8 cellular contexts compared by ENCODE assay signal in the genomic region with DNA sequence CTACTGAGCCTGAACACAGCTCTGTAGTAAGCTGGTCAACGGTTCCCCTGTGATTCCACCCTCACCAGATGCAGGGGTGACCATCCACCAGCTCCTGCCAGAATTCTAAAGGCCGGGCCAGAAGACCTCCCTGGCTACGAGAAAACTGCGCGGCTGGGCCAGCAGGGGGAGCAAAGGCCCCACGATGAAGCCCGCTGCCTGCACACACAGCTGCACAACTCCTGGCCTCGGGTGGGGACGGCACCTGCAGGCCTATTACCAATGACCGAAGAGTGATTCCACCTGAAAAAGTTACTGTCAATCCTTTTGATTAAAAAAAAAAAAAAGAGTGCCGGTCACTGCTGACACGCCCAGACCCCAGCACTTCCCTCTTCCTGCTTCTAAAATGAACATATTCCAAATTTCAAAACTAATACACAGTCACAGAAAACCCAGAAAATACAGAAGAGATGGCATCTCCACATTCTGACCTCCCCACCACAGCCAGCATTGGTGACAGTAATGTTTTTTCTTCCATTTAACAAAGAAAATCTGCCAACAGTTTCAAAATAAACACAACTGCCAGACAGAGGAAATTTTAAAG. TPM values are rescaled to one million over a fixed set of nuclear protein-coding genes. Genes with fewer than 3 reads are reported as not detected.
DNase-seq lines count a peak whose midpoint lies in the region; ATAC-seq and TF ChIP-seq lines count a peak whose summit lies in the region.

No MANE protein-coding gene starts in this region.

- no peaks in the 10 kb centered on the region for H3K79me2 ChIP-seq in SK-N-SH (ENCODE audit: insufficient read depth)

- no peak overlapping the region for H3K27ac Mint-ChIP-seq in activated naive CD4-positive, alpha-beta T cell treated with anti-CD3 and anti-CD28 coated beads, Interleukin-2, amount 50 U/mL, for 72 hours

- ATAC-seq in activated naive CD4-positive, alpha-beta T cell treated with anti-CD3 and anti-CD28 coated beads, Interleukin-2, amount 50 U/mL, for 72 hours: peak; percentile 80 to 82
- peak; percentile 85 for ATAC-seq in aorta (ENCODE audit: low FRiP score)

- peaks cover 9% of the 10 kb centered on the region for H3F3A ChIP-seq in SK-N-SH (replicated peaks; ENCODE audit: insufficient read depth)

- H4K20me1 ChIP-seq in SK-N-SH (ENCODE audit: insufficient read depth): 0 out of 2 replicates have a peak, but pooled peaks cover 3% of the 10 kb centered on the region

- 54% methylated on average over 11 of the region's 12 CpGs for WGBS in SK-N-SH (ENCODE audit: low lambda C conversion rate)
- WGBS in aorta, 2 donors: 3 to 7% methylated on average over 12 of the region's 12 CpGs

- POLR2A ChIA-PET in SK-N-SH (lab: Yijun Ruan, JAX): no interaction called here

- H3K4me1 ChIP-seq in SK-N-SH (ENCODE audit: control insufficient read depth in 1 of 2, insufficient read depth in 2 of 2, low read depth in 1 of 2, low read length in 1 of 2) (peaks cover 0 to 3% of the 10 kb centered on the region in 2 experiments; a peak in 2 of 4 replicates), cardiac muscle cell (ENCODE audit: low read depth) (no peaks in the 10 kb centered on the region), aorta (ENCODE audit: control insufficient read depth in 1 of 2, insufficient read depth in 2 of 2, low read length in 2 of 2) (no peaks in the 10 kb centered on the region)

- H3K36me3 Mint-ChIP-seq in activated naive CD4-positive, alpha-beta T cell treated with anti-CD3 and anti-CD28 coated beads, Interleukin-2, amount 50 U/mL, for 72 hours: peaks cover 0 to 9% of the 10 kb centered on the region in 2 donors

- TF ChIP-seq EP300 in SK-N-SH (IDR thresholded peaks at IDR 0.05; ENCODE audit: borderline replicate concordance in 1 of 2, low read depth in 1 of 2, low read length in 1 of 2): no peak

- no peaks in the 10 kb centered on the region for H3K9me3 ChIP-seq in SK-N-SH
- H3K9me3 ChIP-seq in cardiac muscle cell (ENCODE audit: low read depth): no peaks in the 10 kb centered on the region
- H3K9me3 ChIP-seq in aorta (ENCODE audit: control insufficient read depth, low read length): no peaks in the 10 kb centered on the region

- no peak overlapping the region for H3K4me3 ChIP-seq in HL-60 (replicated peaks; ENCODE audit: insufficient read depth, low read length)
- H3K4me3 ChIP-seq in SK-N-SH (ENCODE audit: low read depth in 2 of 2, low read length in 1 of 2): peak overlapping the region in 1 of 2 experiments; percentile 35; a peak in 1 of 4 replicates
- no peak overlapping the region for H3K4me3 ChIP-seq in cardiac muscle cell
- no peak overlapping the region for H3K4me3 ChIP-seq in aorta (ENCODE audit: low read length in 2 of 2)

- H3K4me2 ChIP-seq in SK-N-SH: no peak overlapping the region

- CTCF ChIA-PET in SK-N-SH (lab: Yijun Ruan, JAX): interaction anchor here (0.6 to 3.8 kb wide), 69 partner anchors 9 to 679 kb away, joined by 3 to 56 read pairs (median 4); partner anchors contain the start of gene ZBTB21

- intact Hi-C loops in aorta (cut with DNase I): loop anchor here (1.0 to 5.0 kb wide), 4 partner anchors 39 to 301 kb away; no protein-coding TSS in a partner anchor

- TF ChIP-seq CTCF in HL-60 (IDR thresholded peaks at IDR 0.05; ENCODE audit: insufficient read depth, low read length): peak; percentile 53
- TF ChIP-seq CTCF in SK-N-SH (IDR thresholded peaks at IDR 0.05): peak; percentile 76
- peak; percentile 87 for TF ChIP-seq CTCF in cardiac muscle cell (IDR thresholded peaks at IDR 0.05; ENCODE audit: low read depth, low read length)

- H3K9ac ChIP-seq in SK-N-SH: no peak overlapping the region

- H3K27ac ChIP-seq in HL-60 (replicated peaks) (no peak overlapping the region), SK-N-SH (ENCODE audit: low read depth in 2 of 2, low read length in 1 of 2) (peak overlapping the region in 1 of 2 experiments; percentile 37; a peak in 1 of 4 replicates), cardiac muscle cell (peak overlapping the region; percentile 11), aorta (ENCODE audit: low read depth in 1 of 2, low read length in 2 of 2) (no peak overlapping the region)

- H3K36me3 ChIP-seq in SK-N-SH (replicated peaks in 1 of 2; ENCODE audit: control insufficient read depth in 1 of 2, insufficient read depth in 2 of 2, low read length in 1 of 2): peaks cover 0 to 17% of the 10 kb centered on the region in 2 experiments
- no peaks in the 10 kb centered on the region for H3K36me3 ChIP-seq in cardiac muscle cell
- no peaks in the 10 kb centered on the region for H3K36me3 ChIP-seq in aorta (ENCODE audit: control insufficient read depth in 1 of 2, insufficient read depth in 2 of 2, low read length in 1 of 2)

- DNase-seq in NCI-H2029 treated with DMSO at 0.1 percent for 48 hours (lab: John Stamatoyannopoulos, UW) (peak; percentile 9), NCI-H2029 (lab: John Stamatoyannopoulos, UW) (no peak), HL-60 (ENCODE audit: low read depth in 1 of 2, low spot score in 1 of 2) (peak; percentile 25 to 42), SK-N-SH (peak; percentile 88), cardiac muscle cell (ENCODE audit: low read depth in 1 of 2, low spot score in 1 of 2) (peak; percentile 64 to 67), putamen (ENCODE audit: low spot score) (peak; percentile 37), aorta (peak; percentile 74 to 85)
- DNase-seq in activated naive CD4-positive, alpha-beta T cell treated with anti-CD3 and anti-CD28 coated beads, Interleukin-2, amount 50 U/mL, for 72 hours (ENCODE audit: low spot score in 2 of 2): peak in 1 of 2 donors; percentile 60

- no peaks in the 10 kb centered on the region for H3K27me3 ChIP-seq in HL-60 (ENCODE audit: insufficient read depth, poor library complexity, severe bottlenecking)
- H3K27me3 ChIP-seq in SK-N-SH (ENCODE audit: insufficient read depth): no peaks in the 10 kb centered on the region
- no peaks in the 10 kb centered on the region for H3K27me3 ChIP-seq in cardiac muscle cell
- no peaks in the 10 kb centered on the region for H3K27me3 ChIP-seq in aorta (ENCODE audit: control insufficient read depth in 1 of 2, insufficient read depth in 2 of 2, low read length in 1 of 2)

- TF ChIP-seq RAD21 in SK-N-SH (IDR thresholded peaks at IDR 0.05; ENCODE audit: low read length): peak; percentile 78

- H3K9me3 Mint-ChIP-seq in activated naive CD4-positive, alpha-beta T cell treated with anti-CD3 and anti-CD28 coated beads, Interleukin-2, amount 50 U/mL, for 72 hours: no peaks in the 10 kb centered on the region

- no peak overlapping the region for H2AFZ ChIP-seq in SK-N-SH (ENCODE audit: low read depth)

- no peaks in the 10 kb centered on the region for H3K9me2 ChIP-seq in SK-N-SH

TF ChIP-seq in SK-N-SH, 30 proteins besides CTCF, POLR2A, EP300 and RAD21 (continues in another document):
- TF ChIP-seq TEAD4 (IDR thresholded peaks at IDR 0.05; ENCODE audit: borderline replicate concordance, insufficient read depth): no peak
- TF ChIP-seq, protein P1, sequence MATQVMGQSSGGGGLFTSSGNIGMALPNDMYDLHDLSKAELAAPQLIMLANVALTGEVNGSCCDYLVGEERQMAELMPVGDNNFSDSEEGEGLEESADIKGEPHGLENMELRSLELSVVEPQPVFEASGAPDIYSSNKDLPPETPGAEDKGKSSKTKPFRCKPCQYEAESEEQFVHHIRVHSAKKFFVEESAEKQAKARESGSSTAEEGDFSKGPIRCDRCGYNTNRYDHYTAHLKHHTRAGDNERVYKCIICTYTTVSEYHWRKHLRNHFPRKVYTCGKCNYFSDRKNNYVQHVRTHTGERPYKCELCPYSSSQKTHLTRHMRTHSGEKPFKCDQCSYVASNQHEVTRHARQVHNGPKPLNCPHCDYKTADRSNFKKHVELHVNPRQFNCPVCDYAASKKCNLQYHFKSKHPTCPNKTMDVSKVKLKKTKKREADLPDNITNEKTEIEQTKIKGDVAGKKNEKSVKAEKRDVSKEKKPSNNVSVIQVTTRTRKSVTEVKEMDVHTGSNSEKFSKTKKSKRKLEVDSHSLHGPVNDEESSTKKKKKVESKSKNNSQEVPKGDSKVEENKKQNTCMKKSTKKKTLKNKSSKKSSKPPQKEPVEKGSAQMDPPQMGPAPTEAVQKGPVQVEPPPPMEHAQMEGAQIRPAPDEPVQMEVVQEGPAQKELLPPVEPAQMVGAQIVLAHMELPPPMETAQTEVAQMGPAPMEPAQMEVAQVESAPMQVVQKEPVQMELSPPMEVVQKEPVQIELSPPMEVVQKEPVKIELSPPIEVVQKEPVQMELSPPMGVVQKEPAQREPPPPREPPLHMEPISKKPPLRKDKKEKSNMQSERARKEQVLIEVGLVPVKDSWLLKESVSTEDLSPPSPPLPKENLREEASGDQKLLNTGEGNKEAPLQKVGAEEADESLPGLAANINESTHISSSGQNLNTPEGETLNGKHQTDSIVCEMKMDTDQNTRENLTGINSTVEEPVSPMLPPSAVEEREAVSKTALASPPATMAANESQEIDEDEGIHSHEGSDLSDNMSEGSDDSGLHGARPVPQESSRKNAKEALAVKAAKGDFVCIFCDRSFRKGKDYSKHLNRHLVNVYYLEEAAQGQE (IDR thresholded peaks at IDR 0.05; ENCODE audit: low read depth, low read length): no peak
- TF ChIP-seq, protein P2, sequence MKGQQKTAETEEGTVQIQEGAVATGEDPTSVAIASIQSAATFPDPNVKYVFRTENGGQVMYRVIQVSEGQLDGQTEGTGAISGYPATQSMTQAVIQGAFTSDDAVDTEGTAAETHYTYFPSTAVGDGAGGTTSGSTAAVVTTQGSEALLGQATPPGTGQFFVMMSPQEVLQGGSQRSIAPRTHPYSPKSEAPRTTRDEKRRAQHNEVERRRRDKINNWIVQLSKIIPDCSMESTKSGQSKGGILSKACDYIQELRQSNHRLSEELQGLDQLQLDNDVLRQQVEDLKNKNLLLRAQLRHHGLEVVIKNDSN (IDR thresholded peaks at IDR 0.05; ENCODE audit: borderline replicate concordance, low read depth): no peak
- no peak for TF ChIP-seq YY1 (IDR thresholded peaks at IDR 0.05; ENCODE audit: low read depth)
- TF ChIP-seq SMC3 (IDR thresholded peaks at IDR 0.05; ENCODE audit: low read depth, low read length): peak; percentile 73
- no peak for TF ChIP-seq TCF12 (IDR thresholded peaks at IDR 0.05)
- no peak for TF ChIP-seq GABPA (IDR thresholded peaks at IDR 0.05; ENCODE audit: low read depth)

RNA-seq across cellular contexts. Expression of gene RIPK4, which starts 49.8 kb away (rescaled TPM):
- polyA plus RNA-seq in SK-N-SH (2012; rRNA removed) (7.0 and 11.0 TPM in 2 replicates), cardiac muscle cell (0.71 and 2.3 TPM in 2 replicates), aorta (1 to 10 TPM; 7.5 to 8.9 TPM)
- 4.2 and 5.7 TPM in 2 replicates for polyA plus RNA-seq in SK-N-SH (2012; cell fraction: cytosol; rRNA removed)
- 33.7 and 42.4 TPM in 2 replicates for polyA plus RNA-seq in SK-N-SH (2012; cell fraction: nucleus; rRNA removed)
- total RNA-seq in activated naive CD4-positive, alpha-beta T cell treated with anti-CD3 and anti-CD28 coated beads, Interleukin-2, amount 50 U/mL, for 72 hours: 1 to 10 TPM in 1 of 2 donors, under 1 TPM in 1; 0.52 to 1.3 TPM
- total RNA-seq in cardiac muscle cell (2.4 and 2.7 TPM in 2 replicates), aorta (1 to 10 TPM; 3.0 to 3.6 TPM)
